ENCODE assay signal across 1 cellular context in the genomic region with DNA sequence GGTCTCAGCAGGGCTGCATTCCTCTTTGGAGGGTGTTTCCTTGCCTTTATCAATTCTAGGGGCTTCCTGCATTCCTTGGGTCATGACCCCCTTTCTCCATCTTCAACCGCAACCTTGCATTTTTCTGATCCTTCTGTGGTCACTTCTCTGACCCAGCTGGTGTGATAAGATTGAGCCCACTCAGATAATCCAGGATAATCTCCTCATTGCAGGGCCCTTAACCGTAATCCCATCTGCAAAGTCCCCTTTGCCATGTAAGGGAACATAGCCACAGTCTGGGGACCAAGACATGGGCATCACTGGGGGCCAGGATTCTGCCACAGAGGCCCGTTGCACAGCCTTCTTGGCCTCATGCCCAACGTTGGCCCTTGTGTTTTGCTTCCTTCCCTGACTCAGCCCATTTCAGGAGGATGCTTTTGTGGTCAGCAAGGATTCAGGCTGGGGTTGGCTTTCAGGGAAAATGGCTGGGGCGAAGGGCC.
A peak's percentile ranks its signal among the peaks of the same experiment; 100 is the strongest.
TF ChIP-seq lines count a peak whose summit lies in the region.

No MANE protein-coding gene starts in this region.

TF ChIP-seq in K562, 482 proteins besides CTCF, POLR2A, EP300 and RAD21 (continued from another document and continues in another):
- TF ChIP-seq ZNF76 (CRISPR knock-in tag; IDR thresholded peaks at IDR 0.05; ENCODE audit: borderline replicate concordance) (0 out of 2 replicates have a peak, but pooled peaks have one; percentile 52), MAZ (CRISPR knock-in tag; conservative IDR thresholded peaks at IDR 0.05 in 1 of 2, IDR thresholded peaks at IDR 0.05 in 1 of 2) (peak; percentile 62 to 76), PHF21A (IDR thresholded peaks at IDR 0.05; ENCODE audit: borderline replicate concordance, low read depth) (no peak), PHF20 (IDR thresholded peaks at IDR 0.05; ENCODE audit: partially characterized antibody) (no peak), HDAC8 (tag; IDR thresholded peaks at IDR 0.05) (no peak), ZNF507 (tag; conservative IDR thresholded peaks at IDR 0.05) (no peak), SMAD3 (CRISPR knock-in tag; conservative IDR thresholded peaks at IDR 0.05) (peak; percentile 93), ZNF764 (CRISPR knock-in tag; IDR thresholded peaks at IDR 0.05; ENCODE audit: low read depth) (no peak; the same call in 1 of the 2 replicates), CBX8 (IDR thresholded peaks at IDR 0.05; ENCODE audit: borderline replicate concordance, extremely low read depth, low read depth, low read length, poor library complexity, severe bottlenecking) (no peak), ZEB2 (IDR thresholded peaks at IDR 0.05) (0 out of 2 replicates have a peak, but pooled peaks have one; percentile 61), HNRNPUL1 (IDR thresholded peaks at IDR 0.05; ENCODE audit: low read length) (no peak), TAF15 (IDR thresholded peaks at IDR 0.05; ENCODE audit: low read depth, low read length) (no peak), KAT8 (IDR thresholded peaks at IDR 0.05; ENCODE audit: low read depth) (no peak), NCOA2 (IDR thresholded peaks at IDR 0.05; ENCODE audit: partially characterized antibody in 2 of 2) (no peak), CBFA2T3 (IDR thresholded peaks at IDR 0.05) (peak; percentile 98), XRCC3 (IDR thresholded peaks at IDR 0.05) (no peak), ILF3 (IDR thresholded peaks at IDR 0.05; ENCODE audit: borderline replicate concordance) (0 out of 2 replicates have a peak, but pooled peaks have one; percentile 31), TCF7 (IDR thresholded peaks at IDR 0.05; ENCODE audit: borderline replicate concordance) (no peak; the same call in 1 of the 2 replicates), MTA3 (IDR thresholded peaks at IDR 0.05; ENCODE audit: borderline replicate concordance) (peak; percentile 64; the same call in 1 of the 2 replicates), KLF10 (CRISPR knock-in tag; IDR thresholded peaks at IDR 0.05) (no peak), KLF13 (tag; IDR thresholded peaks at IDR 0.05; ENCODE audit: borderline replicate concordance, low read depth) (no peak), ZNF695 (CRISPR knock-in tag; IDR thresholded peaks at IDR 0.05) (no peak), BCL6 (CRISPR knock-in tag; IDR thresholded peaks at IDR 0.05) (peak; percentile 77), SIN3B (IDR thresholded peaks at IDR 0.05; ENCODE audit: low read depth) (no peak), NELFE (IDR thresholded peaks at IDR 0.05; ENCODE audit: insufficient read depth, insufficient read length) (no peak), ZNF3 (CRISPR knock-in tag; IDR thresholded peaks at IDR 0.05) (no peak), MCM3 (IDR thresholded peaks at IDR 0.05) (no peak), RBM22 (IDR thresholded peaks at IDR 0.05; ENCODE audit: low read depth, low read length, poor library complexity, severe bottlenecking) (no peak), HNRNPL (IDR thresholded peaks at IDR 0.05; ENCODE audit: low read depth, low read length) (no peak), ZNF232 (CRISPR knock-in tag; IDR thresholded peaks at IDR 0.05) (no peak), IFI16 (CRISPR knock-in tag; IDR thresholded peaks at IDR 0.05) (no peak), ZNF408 (CRISPR knock-in tag; IDR thresholded peaks at IDR 0.05; ENCODE audit: low read depth) (no peak), GABPA (tag; conservative IDR thresholded peaks at IDR 0.05; ENCODE audit: low read depth) (no peak), BHLHE40 (IDR thresholded peaks at IDR 0.05; ENCODE audit: low read length) (no peak), CAMTA2 (CRISPR knock-in tag; conservative IDR thresholded peaks at IDR 0.05) (no peak), ETS2 (tag; IDR thresholded peaks at IDR 0.05; ENCODE audit: borderline replicate concordance, poor library complexity, severe bottlenecking) (no peak), STAT5A (IDR thresholded peaks at IDR 0.05; ENCODE audit: borderline replicate concordance, low read length) (peak; percentile 93), STAG1 (CRISPR knock-in tag; IDR thresholded peaks at IDR 0.05; ENCODE audit: borderline replicate concordance) (no peak), PHF8 (IDR thresholded peaks at IDR 0.05; ENCODE audit: borderline replicate concordance, low read length) (no peak), ILK (tag; IDR thresholded peaks at IDR 0.05; ENCODE audit: borderline replicate concordance, low read depth) (no peak), SMAD2 (IDR thresholded peaks at IDR 0.05; ENCODE audit: low read depth, low read length) (no peak), TBL1XR1 (IDR thresholded peaks at IDR 0.05; ENCODE audit: low read length in 2 of 2) (peak; percentile 72 to 91; a peak in 3 of 4 replicates), PRPF4 (IDR thresholded peaks at IDR 0.05; ENCODE audit: insufficient read depth, low read depth, low read length, poor library complexity, severe bottlenecking) (no peak), BDP1 (IDR thresholded peaks at IDR 0.05; ENCODE audit: insufficient read depth, insufficient read length) (no peak), CTBP1 (IDR thresholded peaks at IDR 0.05; ENCODE audit: borderline replicate concordance) (peak; percentile 92), HEY1 (CRISPR knock-in tag; IDR thresholded peaks at IDR 0.05; ENCODE audit: borderline replicate concordance) (peak; percentile 72; the same call in 1 of the 2 replicates)
- TF ChIP-seq, protein P1, sequence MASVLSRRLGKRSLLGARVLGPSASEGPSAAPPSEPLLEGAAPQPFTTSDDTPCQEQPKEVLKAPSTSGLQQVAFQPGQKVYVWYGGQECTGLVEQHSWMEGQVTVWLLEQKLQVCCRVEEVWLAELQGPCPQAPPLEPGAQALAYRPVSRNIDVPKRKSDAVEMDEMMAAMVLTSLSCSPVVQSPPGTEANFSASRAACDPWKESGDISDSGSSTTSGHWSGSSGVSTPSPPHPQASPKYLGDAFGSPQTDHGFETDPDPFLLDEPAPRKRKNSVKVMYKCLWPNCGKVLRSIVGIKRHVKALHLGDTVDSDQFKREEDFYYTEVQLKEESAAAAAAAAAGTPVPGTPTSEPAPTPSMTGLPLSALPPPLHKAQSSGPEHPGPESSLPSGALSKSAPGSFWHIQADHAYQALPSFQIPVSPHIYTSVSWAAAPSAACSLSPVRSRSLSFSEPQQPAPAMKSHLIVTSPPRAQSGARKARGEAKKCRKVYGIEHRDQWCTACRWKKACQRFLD (CRISPR knock-in tag; IDR thresholded peaks at IDR 0.05) = peak; percentile 96
- TF ChIP-seq, protein P2, sequence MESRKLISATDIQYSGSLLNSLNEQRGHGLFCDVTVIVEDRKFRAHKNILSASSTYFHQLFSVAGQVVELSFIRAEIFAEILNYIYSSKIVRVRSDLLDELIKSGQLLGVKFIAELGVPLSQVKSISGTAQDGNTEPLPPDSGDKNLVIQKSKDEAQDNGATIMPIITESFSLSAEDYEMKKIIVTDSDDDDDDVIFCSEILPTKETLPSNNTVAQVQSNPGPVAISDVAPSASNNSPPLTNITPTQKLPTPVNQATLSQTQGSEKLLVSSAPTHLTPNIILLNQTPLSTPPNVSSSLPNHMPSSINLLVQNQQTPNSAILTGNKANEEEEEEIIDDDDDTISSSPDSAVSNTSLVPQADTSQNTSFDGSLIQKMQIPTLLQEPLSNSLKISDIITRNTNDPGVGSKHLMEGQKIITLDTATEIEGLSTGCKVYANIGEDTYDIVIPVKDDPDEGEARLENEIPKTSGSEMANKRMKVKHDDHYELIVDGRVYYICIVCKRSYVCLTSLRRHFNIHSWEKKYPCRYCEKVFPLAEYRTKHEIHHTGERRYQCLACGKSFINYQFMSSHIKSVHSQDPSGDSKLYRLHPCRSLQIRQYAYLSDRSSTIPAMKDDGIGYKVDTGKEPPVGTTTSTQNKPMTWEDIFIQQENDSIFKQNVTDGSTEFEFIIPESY (CRISPR knock-in tag; IDR thresholded peaks at IDR 0.05) = no peak; the same call in 1 of the 2 replicates
- TF ChIP-seq, protein P3, sequence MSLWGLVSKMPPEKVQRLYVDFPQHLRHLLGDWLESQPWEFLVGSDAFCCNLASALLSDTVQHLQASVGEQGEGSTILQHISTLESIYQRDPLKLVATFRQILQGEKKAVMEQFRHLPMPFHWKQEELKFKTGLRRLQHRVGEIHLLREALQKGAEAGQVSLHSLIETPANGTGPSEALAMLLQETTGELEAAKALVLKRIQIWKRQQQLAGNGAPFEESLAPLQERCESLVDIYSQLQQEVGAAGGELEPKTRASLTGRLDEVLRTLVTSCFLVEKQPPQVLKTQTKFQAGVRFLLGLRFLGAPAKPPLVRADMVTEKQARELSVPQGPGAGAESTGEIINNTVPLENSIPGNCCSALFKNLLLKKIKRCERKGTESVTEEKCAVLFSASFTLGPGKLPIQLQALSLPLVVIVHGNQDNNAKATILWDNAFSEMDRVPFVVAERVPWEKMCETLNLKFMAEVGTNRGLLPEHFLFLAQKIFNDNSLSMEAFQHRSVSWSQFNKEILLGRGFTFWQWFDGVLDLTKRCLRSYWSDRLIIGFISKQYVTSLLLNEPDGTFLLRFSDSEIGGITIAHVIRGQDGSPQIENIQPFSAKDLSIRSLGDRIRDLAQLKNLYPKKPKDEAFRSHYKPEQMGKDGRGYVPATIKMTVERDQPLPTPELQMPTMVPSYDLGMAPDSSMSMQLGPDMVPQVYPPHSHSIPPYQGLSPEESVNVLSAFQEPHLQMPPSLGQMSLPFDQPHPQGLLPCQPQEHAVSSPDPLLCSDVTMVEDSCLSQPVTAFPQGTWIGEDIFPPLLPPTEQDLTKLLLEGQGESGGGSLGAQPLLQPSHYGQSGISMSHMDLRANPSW (CRISPR knock-in tag; IDR thresholded peaks at IDR 0.05) = no peak
- TF ChIP-seq, protein P4, sequence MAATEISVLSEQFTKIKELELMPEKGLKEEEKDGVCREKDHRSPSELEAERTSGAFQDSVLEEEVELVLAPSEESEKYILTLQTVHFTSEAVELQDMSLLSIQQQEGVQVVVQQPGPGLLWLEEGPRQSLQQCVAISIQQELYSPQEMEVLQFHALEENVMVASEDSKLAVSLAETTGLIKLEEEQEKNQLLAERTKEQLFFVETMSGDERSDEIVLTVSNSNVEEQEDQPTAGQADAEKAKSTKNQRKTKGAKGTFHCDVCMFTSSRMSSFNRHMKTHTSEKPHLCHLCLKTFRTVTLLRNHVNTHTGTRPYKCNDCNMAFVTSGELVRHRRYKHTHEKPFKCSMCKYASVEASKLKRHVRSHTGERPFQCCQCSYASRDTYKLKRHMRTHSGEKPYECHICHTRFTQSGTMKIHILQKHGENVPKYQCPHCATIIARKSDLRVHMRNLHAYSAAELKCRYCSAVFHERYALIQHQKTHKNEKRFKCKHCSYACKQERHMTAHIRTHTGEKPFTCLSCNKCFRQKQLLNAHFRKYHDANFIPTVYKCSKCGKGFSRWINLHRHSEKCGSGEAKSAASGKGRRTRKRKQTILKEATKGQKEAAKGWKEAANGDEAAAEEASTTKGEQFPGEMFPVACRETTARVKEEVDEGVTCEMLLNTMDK (IDR thresholded peaks at IDR 0.05; ENCODE audit: borderline replicate concordance, insufficient read depth, low read depth, low read length, poor library complexity, severe bottlenecking) = no peak
- TF ChIP-seq, protein P5, sequence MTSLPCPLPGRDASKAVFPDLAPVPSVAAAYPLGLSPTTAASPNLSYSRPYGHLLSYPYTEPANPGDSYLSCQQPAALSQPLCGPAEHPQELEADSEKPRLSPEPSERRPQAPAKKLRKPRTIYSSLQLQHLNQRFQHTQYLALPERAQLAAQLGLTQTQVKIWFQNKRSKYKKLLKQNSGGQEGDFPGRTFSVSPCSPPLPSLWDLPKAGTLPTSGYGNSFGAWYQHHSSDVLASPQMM (CRISPR knock-in tag; IDR thresholded peaks at IDR 0.05) = no peak
- TF ChIP-seq, protein P6, sequence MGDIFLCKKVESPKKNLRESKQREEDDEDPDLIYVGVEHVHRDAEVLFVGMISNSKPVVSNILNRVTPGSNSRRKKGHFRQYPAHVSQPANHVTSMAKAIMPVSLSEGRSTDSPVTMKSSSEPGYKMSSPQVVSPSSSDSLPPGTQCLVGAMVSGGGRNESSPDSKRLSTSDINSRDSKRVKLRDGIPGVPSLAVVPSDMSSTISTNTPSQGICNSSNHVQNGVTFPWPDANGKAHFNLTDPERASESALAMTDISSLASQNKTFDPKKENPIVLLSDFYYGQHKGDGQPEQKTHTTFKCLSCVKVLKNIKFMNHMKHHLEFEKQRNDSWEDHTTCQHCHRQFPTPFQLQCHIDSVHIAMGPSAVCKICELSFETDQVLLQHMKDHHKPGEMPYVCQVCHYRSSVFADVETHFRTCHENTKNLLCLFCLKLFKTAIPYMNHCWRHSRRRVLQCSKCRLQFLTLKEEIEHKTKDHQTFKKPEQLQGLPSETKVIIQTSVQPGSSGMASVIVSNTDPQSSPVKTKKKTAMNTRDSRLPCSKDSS (IDR thresholded peaks at IDR 0.05; ENCODE audit: low read depth, partially characterized antibody) = no peak
- TF ChIP-seq, protein P7, sequence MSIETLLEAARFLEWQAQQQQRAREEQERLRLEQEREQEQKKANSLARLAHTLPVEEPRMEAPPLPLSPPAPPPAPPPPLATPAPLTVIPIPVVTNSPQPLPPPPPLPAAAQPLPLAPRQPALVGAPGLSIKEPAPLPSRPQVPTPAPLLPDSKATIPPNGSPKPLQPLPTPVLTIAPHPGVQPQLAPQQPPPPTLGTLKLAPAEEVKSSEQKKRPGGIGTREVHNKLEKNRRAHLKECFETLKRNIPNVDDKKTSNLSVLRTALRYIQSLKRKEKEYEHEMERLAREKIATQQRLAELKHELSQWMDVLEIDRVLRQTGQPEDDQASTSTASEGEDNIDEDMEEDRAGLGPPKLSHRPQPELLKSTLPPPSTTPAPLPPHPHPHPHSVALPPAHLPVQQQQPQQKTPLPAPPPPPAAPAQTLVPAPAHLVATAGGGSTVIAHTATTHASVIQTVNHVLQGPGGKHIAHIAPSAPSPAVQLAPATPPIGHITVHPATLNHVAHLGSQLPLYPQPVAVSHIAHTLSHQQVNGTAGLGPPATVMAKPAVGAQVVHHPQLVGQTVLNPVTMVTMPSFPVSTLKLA (conservative IDR thresholded peaks at IDR 0.05) = peak in 1 of 2 experiments; percentile 64; a peak in 2 of 4 replicates
- TF ChIP-seq, protein P8, sequence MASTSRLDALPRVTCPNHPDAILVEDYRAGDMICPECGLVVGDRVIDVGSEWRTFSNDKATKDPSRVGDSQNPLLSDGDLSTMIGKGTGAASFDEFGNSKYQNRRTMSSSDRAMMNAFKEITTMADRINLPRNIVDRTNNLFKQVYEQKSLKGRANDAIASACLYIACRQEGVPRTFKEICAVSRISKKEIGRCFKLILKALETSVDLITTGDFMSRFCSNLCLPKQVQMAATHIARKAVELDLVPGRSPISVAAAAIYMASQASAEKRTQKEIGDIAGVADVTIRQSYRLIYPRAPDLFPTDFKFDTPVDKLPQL (IDR thresholded peaks at IDR 0.05; ENCODE audit: extremely low read depth, insufficient read length) = no peak
- TF ChIP-seq, protein P9, sequence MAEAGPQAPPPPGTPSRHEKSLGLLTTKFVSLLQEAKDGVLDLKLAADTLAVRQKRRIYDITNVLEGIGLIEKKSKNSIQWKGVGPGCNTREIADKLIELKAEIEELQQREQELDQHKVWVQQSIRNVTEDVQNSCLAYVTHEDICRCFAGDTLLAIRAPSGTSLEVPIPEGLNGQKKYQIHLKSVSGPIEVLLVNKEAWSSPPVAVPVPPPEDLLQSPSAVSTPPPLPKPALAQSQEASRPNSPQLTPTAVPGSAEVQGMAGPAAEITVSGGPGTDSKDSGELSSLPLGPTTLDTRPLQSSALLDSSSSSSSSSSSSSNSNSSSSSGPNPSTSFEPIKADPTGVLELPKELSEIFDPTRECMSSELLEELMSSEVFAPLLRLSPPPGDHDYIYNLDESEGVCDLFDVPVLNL (CRISPR knock-in tag; IDR thresholded peaks at IDR 0.05; ENCODE audit: low read depth) = no peak
